Comparison of ENCODE assay signal across 25 cellular contexts in the genomic region with DNA sequence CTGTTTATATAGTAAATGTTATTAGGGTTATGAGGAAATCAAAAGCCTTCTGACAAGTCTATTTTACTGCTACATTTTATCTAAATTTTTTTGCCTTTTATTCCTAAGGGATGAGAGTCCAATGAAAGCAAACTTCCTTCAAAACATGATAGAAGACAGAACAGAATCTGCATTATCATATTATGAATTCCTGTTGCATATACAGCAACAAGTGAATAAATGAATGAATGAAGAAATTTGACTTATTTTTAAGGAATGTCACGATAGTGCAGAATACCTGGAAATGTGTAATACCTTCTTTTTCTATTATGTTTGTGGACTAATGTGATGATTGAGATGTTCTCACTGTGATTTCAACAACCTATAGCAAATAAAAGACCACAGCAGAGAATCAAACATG. TPM values are rescaled to one million over a fixed set of nuclear protein-coding genes. Genes with fewer than 3 reads are reported as not detected.
DNase-seq lines count a peak whose midpoint lies in the region; ATAC-seq, FAIRE-seq and TF ChIP-seq lines count a peak whose summit lies in the region.
"Had no signal": no experiment of that assay in that cellular context is flagged by ENCODE, and none has a peak within 500 bp of the region (broad histone marks: within the 10 kb centered on the region; RNA-seq: fewer than 3 reads in every experiment).

No MANE protein-coding gene starts in this region.

- H3K27me3 Mint-ChIP-seq in T-helper 17 cell: no peaks in the 10 kb centered on the region
- H3K27me3 Mint-ChIP-seq: B cell; CD4-positive, alpha-beta T cell had no signal

- no peaks in the 10 kb centered on the region for H3K4me1 ChIP-seq in HEK293 (ENCODE audit: control insufficient read depth, insufficient read depth, low read length)
- H3K4me1 ChIP-seq in heart right ventricle: no peaks in the 10 kb centered on the region
- H3K4me1 ChIP-seq: BLaER1 treated with 17β-estradiol and CSF1 and Interleukin-3, amounts not matched to agents 10 nM and 100 nM; Caco-2 had no signal

- TF ChIP-seq CTCF in D721Med (IDR thresholded peaks at IDR 0.05; ENCODE audit: insufficient read depth, missing control alignments) (no peak), HEK293 (tag by site-specific recombination; IDR thresholded peaks at IDR 0.05) (no peak), heart right ventricle (IDR thresholded peaks at IDR 0.05) (no peak)

- H3K27ac Mint-ChIP-seq in T-helper 17 cell: peak overlapping the region; percentile 56
- H3K27ac Mint-ChIP-seq: B cell; CD4-positive, alpha-beta T cell; CD8-positive, alpha-beta T cell had no signal

- H3K27ac ChIP-seq in HEK293 (ENCODE audit: extremely low read depth, low read depth, low read length) (no peak overlapping the region), heart right ventricle (no peak overlapping the region)
- H3K27ac ChIP-seq: 22Rv1; A549; BLaER1 treated with 17β-estradiol and CSF1 and Interleukin-3, amounts not matched to agents 10 nM and 100 nM; C4-2B had no signal

- no peaks in the 10 kb centered on the region for H3K4me1 Mint-ChIP-seq in T-helper 17 cell
- H3K4me1 Mint-ChIP-seq: B cell had no signal

- peak; percentile 38 for FAIRE-seq in D721Med (lab: Jason Lieb, UNC)
- FAIRE-seq: GM12892, GM18507 had no signal

- intact Hi-C loops in heart right ventricle (cut with DNase I): loop anchor here in 1 of 10 donors (5.0 kb wide), 1 partner anchor 283 kb away; no protein-coding TSS in a partner anchor

- no peak for ATAC-seq in T-helper 17 cell
- no peak for ATAC-seq in heart right ventricle
- ATAC-seq: A549; CD8-positive, alpha-beta T cell had no signal

- H3K4me3 Mint-ChIP-seq in T-helper 17 cell: no peak overlapping the region
- H3K4me3 Mint-ChIP-seq: B cell; CD4-positive, alpha-beta T cell; CD8-positive, alpha-beta T cell had no signal

- 86 to 95% methylated on average over 1 of the region's 1 CpG for WGBS in heart right ventricle, 2 donors

- POLR2A ChIA-PET in HEK293 (lab: Yijun Ruan, JAX): no interaction called here

- no peak for DNase-seq in D721Med (ENCODE audit: insufficient read length, low spot score)
- no peak for DNase-seq in T-helper 17 cell
- no peak for DNase-seq in activated CD8-positive, alpha-beta memory T cell treated with anti-CD3 and anti-CD28 coated beads, Interleukin-2, amount 50 U/mL, for 48 hours
- DNase-seq in MG63: no peak
- DNase-seq in heart right ventricle: no peak
- DNase-seq: AML-193; Caco-2; Calu3; CD4-positive, alpha-beta T cell; CD8-positive, alpha-beta T cell; DMS 273 treated with DMSO at 0.1 percent for 48 hours; DMS153; DMS53; DMS79; DND-41; EL; GF-D8 had no signal

- H3K36me3 Mint-ChIP-seq in T-helper 17 cell (ENCODE audit: low read depth): no peaks in the 10 kb centered on the region

- no peak overlapping the region for H3K4me3 ChIP-seq in HEK293 (ENCODE audit: low read depth, low read length)
- no peak overlapping the region for H3K4me3 ChIP-seq in MG63
- H3K4me3 ChIP-seq in heart right ventricle: no peak overlapping the region
- H3K4me3 ChIP-seq: A549; BLaER1 treated with 17β-estradiol and CSF1 and Interleukin-3, amounts not matched to agents 10 nM and 100 nM had no signal

- H3K27me3 ChIP-seq in MG63 (no peaks in the 10 kb centered on the region), heart right ventricle (no peaks in the 10 kb centered on the region)
- H3K27me3 ChIP-seq: BLaER1 treated with 17β-estradiol and CSF1 and Interleukin-3, amounts not matched to agents 10 nM and 100 nM had no signal

- H3K9me3 ChIP-seq in HEK293 (ENCODE audit: control insufficient read depth, insufficient read depth, low read depth, low read length) (no peaks in the 10 kb centered on the region), T-helper 17 cell (ENCODE audit: control insufficient read depth, low read length, poor library complexity, severe bottlenecking) (no peaks in the 10 kb centered on the region), MG63 (no peaks in the 10 kb centered on the region), heart right ventricle (no peaks in the 10 kb centered on the region)
- H3K9me3 ChIP-seq: A549; BLaER1 treated with 17β-estradiol and CSF1 and Interleukin-3, amounts not matched to agents 10 nM and 100 nM; Caco-2 had no signal

- CTCF ChIA-PET in HEK293 (lab: Yijun Ruan, JAX): no interaction called here

- peaks cover 35 to 42% of the 10 kb centered on the region in 2 experiments for H3K36me3 ChIP-seq in HEK293 (ENCODE audit: control insufficient read depth in 2 of 2, insufficient read depth in 1 of 2, low read length in 2 of 2)
- H3K36me3 ChIP-seq in MG63: peaks cover 55% of the 10 kb centered on the region
- peaks cover 0 to 83% (median 49%) of the 10 kb centered on the region in 9 donors for H3K36me3 ChIP-seq in heart right ventricle

TF ChIP-seq in HEK293, 187 proteins besides CTCF, POLR2A, EP300 and RAD21:
- TF ChIP-seq ZNF155 (tag by site-specific recombination; IDR thresholded peaks at IDR 0.05) (no peak), SCRT1 (tag by site-specific recombination; IDR thresholded peaks at IDR 0.05; ENCODE audit: borderline replicate concordance) (peak; percentile 55; the same call in 1 of the 2 replicates), SCRT2 (tag by site-specific recombination; IDR thresholded peaks at IDR 0.05) (peak; percentile 91), HOXC10 (CRISPR knock-in tag; IDR thresholded peaks at IDR 0.05) (no peak)

RNA-seq across cellular contexts. Expression of a gene that starts 13.5 kb away (rescaled TPM):
- 10 to 100 TPM; 31.0 to 35.4 TPM for total RNA-seq in T-helper 17 cell
- 29.8 and 59.6 TPM in 2 replicates for total RNA-seq in MG63 (2014; rRNA removed; shearing (Covaris generic); ENCODE audit: low replicate concordance)
- 10 to 100 TPM; 14.6 to 22.1 (median 18.1) TPM for total RNA-seq in heart right ventricle
- 10 to 100 TPM; 18.2 to 21.8 TPM for polyA plus RNA-seq in heart right ventricle

RNA-seq across cellular contexts. Expression of a gene that starts 33.7 kb away (rescaled TPM):
- total RNA-seq in T-helper 17 cell (10 to 100 TPM; 47.2 to 52.7 TPM), heart right ventricle (10 to 100 TPM; 26.1 to 34.8 (median 29.7) TPM)
- total RNA-seq in MG63 (2014; rRNA removed; shearing (Covaris generic); ENCODE audit: low replicate concordance): 14.3 and 16.4 TPM in 2 replicates
- 10 to 100 TPM; 11.9 to 34.6 TPM for polyA plus RNA-seq in heart right ventricle
